ENCODE assay signal across 12 cellular contexts in genomic region chr18:48728204-48728833, GRCh38.
DNase-seq lines count a peak whose midpoint lies in the region; ATAC-seq, FAIRE-seq and TF ChIP-seq lines count a peak whose summit lies in the region.
"Had no signal": no experiment of that assay in that cellular context is flagged by ENCODE, and none has a peak within 500 bp of the region (broad histone marks: within the 10 kb centered on the region; RNA-seq: fewer than 3 reads in every experiment).

No MANE protein-coding gene starts in this region.

- no peaks in the 10 kb centered on the region for H3K27me3 ChIP-seq in psoas muscle (ENCODE audit: insufficient read depth in 3 of 3, low read length in 2 of 3)

- FAIRE-seq in RCC 7860 (lab: Jason Lieb, UNC) = peak; percentile 93

- DNase-seq in GM03348 (ENCODE audit: low spot score) (peak; percentile 90), RCC 7860 (ENCODE audit: low spot score) (peak; percentile 93), epithelial cell of prostate (ENCODE audit: low read depth, low spot score) (peak; percentile 10), psoas muscle (peak in 1 of 2 donors; percentile 83), GM10266 (ENCODE audit: extremely low spot score) (no peak)
- DNase-seq: activated naive CD4-positive, alpha-beta T cell treated with anti-CD3 and anti-CD28 coated beads, Interleukin-2, amount 10 ng/mL, durations not matched to agents 7 days and 5 days; NCI-H526; occipital lobe; WERI-Rb-1 had no signal

- no peak overlapping the region for H3K4me3 ChIP-seq in psoas muscle

- H3K4me1 ChIP-seq in psoas muscle = peaks cover 17% of the 10 kb centered on the region

- no peak for TF ChIP-seq CTCF in psoas muscle (IDR thresholded peaks at IDR 0.05)
- no peak for TF ChIP-seq CTCF in GM10266 (IDR thresholded peaks at IDR 0.05; ENCODE audit: control insufficient read depth, insufficient read depth, low read depth, missing control alignments)

- H3K27ac ChIP-seq in epithelial cell of prostate (peak overlapping the region; percentile 98), psoas muscle (peak overlapping the region; percentile 60)
- H3K27ac ChIP-seq: WERI-Rb-1 had no signal

- intact Hi-C loops in psoas muscle (cut with DNase I) = loop anchor here in 1 of 2 donors (5.0 kb wide), 1 partner anchor 814 kb away; no protein-coding TSS in a partner anchor

- peaks cover 7% of the 10 kb centered on the region for H3K9me3 ChIP-seq in psoas muscle

- ATAC-seq in psoas muscle = peak; percentile 70 to 93 (median 90)
- no peak for ATAC-seq in GM21381 (IDR thresholded peaks at IDR 0.05; ENCODE audit: unreplicated experiment)
- no peak for ATAC-seq in GM18519 (IDR thresholded peaks at IDR 0.05; ENCODE audit: low FRiP score, unreplicated experiment)
- no peak for ATAC-seq in HG03175 (IDR thresholded peaks at IDR 0.05; ENCODE audit: unreplicated experiment)

- WGBS in psoas muscle, 3 donors = 36 to 66% (median 36%) methylated on average over 6 of the region's 6 CpGs

- H3K36me3 ChIP-seq in psoas muscle (ENCODE audit: insufficient read depth in 1 of 2, low read depth in 1 of 2) = no peaks in the 10 kb centered on the region
- H3K36me3 ChIP-seq: WERI-Rb-1 had no signal

Comparison
In these comparisons a context has a peak if more than half of its experiments do, and no peak if none do; other contexts are left out.
1. ATAC-seq: peak in psoas muscle (4 of 4); none in GM21381 (single experiment), GM18519 (single experiment) and HG03175 (single experiment).